ENCODE assay signal across 15 cellular contexts in genomic region chr9:27638716-27639115, GRCh38.
A peak's percentile ranks its signal among the peaks of the same experiment; 100 is the strongest.
DNase-seq lines count a peak whose midpoint lies in the region; ATAC-seq and TF ChIP-seq lines count a peak whose summit lies in the region.
"Had no signal": no experiment of that assay in that cellular context is flagged by ENCODE, and none has a peak within 500 bp of the region (broad histone marks: within the 10 kb centered on the region; RNA-seq: fewer than 3 reads in every experiment).

No MANE protein-coding gene starts in this region.

- no TSS peak for BruUV-seq in MCF 10A (replicated peaks; lab: Mats Ljungman, UMichigan)

- H3K27ac ChIP-seq in breast epithelium (no peak overlapping the region), RWPE2 (ENCODE audit: poor library complexity, severe bottlenecking) (no peak overlapping the region), mesendoderm (ENCODE audit: low read depth, low read length) (no peak overlapping the region)

- H3K27me3 Mint-ChIP-seq in MCF 10A (ENCODE audit: insufficient read depth, unreplicated experiment), result no peaks in the 10 kb centered on the region
- H3K27me3 Mint-ChIP-seq in stimulated activated memory B cell treated with anti-CD40 and anti-IgM and Interleukin-4, amounts not matched to agents 10 μg/mL and 1 μg/mL and 100 μg/mL, for 72 hours, result peaks cover 14% of the 10 kb centered on the region

- TF ChIP-seq POLR2A in breast epithelium (IDR thresholded peaks at IDR 0.05), result no peak

- no peak overlapping the region for H3K4me2 ChIP-seq in mesendoderm (ENCODE audit: low read length)

- H3K9ac ChIP-seq in mesendoderm (ENCODE audit: low read length), result no peak overlapping the region

- TF ChIP-seq CTCF in MCF 10A (IDR thresholded peaks at IDR 0.05; ENCODE audit: unreplicated experiment) (no peak), breast epithelium (IDR thresholded peaks at IDR 0.05) (no peak), RWPE2 (IDR thresholded peaks at IDR 0.05; ENCODE audit: poor library complexity, severe bottlenecking) (no peak), epithelial cell of esophagus (IDR thresholded peaks at IDR 0.05; ENCODE audit: insufficient read depth, low read depth, low read length, missing control alignments) (no peak)

- no peak overlapping the region for H4K5ac ChIP-seq in mesendoderm (ENCODE audit: low read length)

- no peak overlapping the region for H2BK5ac ChIP-seq in mesendoderm (ENCODE audit: low read length)

- H3K36me3 Mint-ChIP-seq in MCF 10A (ENCODE audit: insufficient read depth, unreplicated experiment), result no peaks in the 10 kb centered on the region
- no peaks in the 10 kb centered on the region for H3K36me3 Mint-ChIP-seq in stimulated activated memory B cell treated with anti-CD40 and anti-IgM and Interleukin-4, amounts not matched to agents 10 μg/mL and 1 μg/mL and 100 μg/mL, for 72 hours

- no peak overlapping the region for H2BK15ac ChIP-seq in mesendoderm (replicated peaks; ENCODE audit: low read depth)

- DNase-seq in MCF 10A (ENCODE audit: unreplicated experiment), result peak; percentile 16
- DNase-seq in breast epithelium (ENCODE audit: low spot score in 2 of 2), result no peak
- no peak for DNase-seq in RWPE2 (ENCODE audit: low spot score)
- peak; percentile 87 for DNase-seq in epithelial cell of esophagus (ENCODE audit: low read depth)
- DNase-seq in mesendoderm, result peak; percentile 69
- DNase-seq: C1 segment of cervical spinal cord; CD4-positive, alpha-beta T cell; DMS79; EL; GOT3; H9 had no signal

- H3K79me2 ChIP-seq in mesendoderm (ENCODE audit: control insufficient read depth, insufficient read depth, low read length), result no peaks in the 10 kb centered on the region

- H3K4ac ChIP-seq in mesendoderm (ENCODE audit: low read depth, low read length), result no peak overlapping the region

- ATAC-seq in RWPE2 (ENCODE audit: low read depth) (peak; percentile 62; the same call in 2 of the 3 replicates), GM21786 (IDR thresholded peaks at IDR 0.05; ENCODE audit: unreplicated experiment) (no peak), HG02571 (IDR thresholded peaks at IDR 0.05; ENCODE audit: unreplicated experiment) (no peak)
- no peak for ATAC-seq in stimulated activated memory B cell treated with anti-CD40 and anti-IgM and Interleukin-4, amounts not matched to agents 10 μg/mL and 1 μg/mL and 100 μg/mL, for 72 hours

- H3K9me3 Mint-ChIP-seq in MCF 10A (ENCODE audit: unreplicated experiment), result no peaks in the 10 kb centered on the region
- no peaks in the 10 kb centered on the region for H3K9me3 Mint-ChIP-seq in stimulated activated memory B cell treated with anti-CD40 and anti-IgM and Interleukin-4, amounts not matched to agents 10 μg/mL and 1 μg/mL and 100 μg/mL, for 72 hours
- H3K9me3 Mint-ChIP-seq: CD4-positive, alpha-beta T cell; H9 had no signal

- H3K79me1 ChIP-seq in mesendoderm (ENCODE audit: low read length), result no peaks in the 10 kb centered on the region

- no peak overlapping the region for H2BK120ac ChIP-seq in mesendoderm (ENCODE audit: low read depth, low read length)

- H3K4me1 ChIP-seq in breast epithelium (no peaks in the 10 kb centered on the region), RWPE2 (ENCODE audit: insufficient read depth, poor library complexity, severe bottlenecking) (no peaks in the 10 kb centered on the region), mesendoderm (ENCODE audit: control insufficient read depth, low read depth, low read length) (no peaks in the 10 kb centered on the region)

- no peak overlapping the region for H3K4me3 ChIP-seq in breast epithelium
- no peak overlapping the region for H3K4me3 ChIP-seq in RWPE2 (ENCODE audit: severe bottlenecking)
- no peak overlapping the region for H3K4me3 ChIP-seq in epithelial cell of esophagus (ENCODE audit: low read length)
- H3K4me3 ChIP-seq in mesendoderm (ENCODE audit: low read length), result no peak overlapping the region

- no peak overlapping the region for H4K8ac ChIP-seq in mesendoderm (ENCODE audit: low read depth, low read length)

- no peak overlapping the region for H3K56ac ChIP-seq in mesendoderm (ENCODE audit: low read length)

- no peak overlapping the region for H3K18ac ChIP-seq in mesendoderm (ENCODE audit: low read length)

- H2AK5ac ChIP-seq in mesendoderm (ENCODE audit: low read length), result no peak overlapping the region

- H3K27ac Mint-ChIP-seq in MCF 10A (ENCODE audit: low read depth, unreplicated experiment), result no peak overlapping the region
- no peak overlapping the region for H3K27ac Mint-ChIP-seq in stimulated activated memory B cell treated with anti-CD40 and anti-IgM and Interleukin-4, amounts not matched to agents 10 μg/mL and 1 μg/mL and 100 μg/mL, for 72 hours
- H3K27ac Mint-ChIP-seq: B cell; CD4-positive, alpha-beta T cell; H9 had no signal

- H3K4me1 Mint-ChIP-seq in MCF 10A (ENCODE audit: insufficient read depth, unreplicated experiment), result no peaks in the 10 kb centered on the region
- peaks cover 8% of the 10 kb centered on the region for H3K4me1 Mint-ChIP-seq in stimulated activated memory B cell treated with anti-CD40 and anti-IgM and Interleukin-4, amounts not matched to agents 10 μg/mL and 1 μg/mL and 100 μg/mL, for 72 hours
- H3K4me1 Mint-ChIP-seq: H9 had no signal

- H3K9me3 ChIP-seq in breast epithelium (no peaks in the 10 kb centered on the region), RWPE2 (ENCODE audit: severe bottlenecking) (no peaks in the 10 kb centered on the region)

- H3K36me3 ChIP-seq in breast epithelium (no peaks in the 10 kb centered on the region), RWPE2 (ENCODE audit: low read depth) (no peaks in the 10 kb centered on the region), mesendoderm (ENCODE audit: control insufficient read depth, insufficient read depth, low read length) (no peaks in the 10 kb centered on the region)

- WGBS in mesendoderm (ENCODE audit: extremely low coverage, insufficient coverage, low lambda C conversion rate), result no CpG with 5 or more reads among the region's 6 CpGs

- POLR2A ChIA-PET in MCF 10A (lab: Yijun Ruan, JAX), result no interaction called here

- H3K27me3 ChIP-seq in breast epithelium (no peaks in the 10 kb centered on the region), RWPE2 (ENCODE audit: insufficient read depth, poor library complexity, severe bottlenecking) (no peaks in the 10 kb centered on the region), mesendoderm (ENCODE audit: insufficient read depth, low read length, poor library complexity) (no peaks in the 10 kb centered on the region)

- intact Hi-C loops in MCF 10A (cut with micrococcal nuclease), result no loop called here
- intact Hi-C loops in breast epithelium (cut with DNase I; ENCODE audit: low total_unique reads), result no loop called here

- H3K23ac ChIP-seq in mesendoderm (ENCODE audit: low read length), result no peak overlapping the region

- CTCF ChIA-PET in MCF 10A (lab: Yijun Ruan, JAX), result interaction anchor here (0.6 to 0.9 kb wide), 2 partner anchors 10 to 1027 kb away, joined by 4 read pairs; no protein-coding TSS in a partner anchor

- no peak overlapping the region for H3K4me3 Mint-ChIP-seq in MCF 10A (ENCODE audit: unreplicated experiment)
- no peak overlapping the region for H3K4me3 Mint-ChIP-seq in stimulated activated memory B cell treated with anti-CD40 and anti-IgM and Interleukin-4, amounts not matched to agents 10 μg/mL and 1 μg/mL and 100 μg/mL, for 72 hours
- H3K4me3 Mint-ChIP-seq: B cell; CD4-positive, alpha-beta T cell; H9 had no signal

Comparison
In these comparisons a context has a peak if more than half of its experiments do, and no peak if none do; other contexts are left out.
1. DNase-seq: peak in MCF 10A (single experiment), epithelial cell of esophagus (single experiment) and mesendoderm (single experiment); none in breast epithelium (0 of 2) and RWPE2 (single experiment).